8 cellular contexts compared by ENCODE assay signal in the genomic region with DNA sequence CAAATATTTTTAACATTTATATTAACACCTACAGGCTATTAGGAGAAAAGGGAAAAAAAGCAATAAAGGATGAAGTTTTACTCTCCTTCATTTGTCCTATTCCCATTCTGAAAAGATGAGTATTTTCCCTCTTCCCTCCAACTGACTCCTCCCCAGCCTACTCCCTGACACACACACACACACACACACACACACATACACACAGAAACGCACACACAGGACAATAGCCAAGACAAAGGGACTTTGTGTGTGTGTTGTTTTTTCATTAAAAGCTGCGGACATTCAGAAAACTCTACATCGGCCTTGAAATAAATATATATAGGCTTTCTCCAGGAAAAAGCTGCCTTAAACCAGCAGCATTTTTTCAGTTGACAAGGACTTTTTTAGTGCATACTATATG.
"Had no signal": no experiment of that assay in that cellular context is flagged by ENCODE, and none has a peak within 500 bp of the region (broad histone marks: within the 10 kb centered on the region; RNA-seq: fewer than 3 reads in every experiment).

No MANE protein-coding gene starts in this region.

- H3K4me1 ChIP-seq: HAP-1 had no signal

- DNase-seq: GM23248, GOT3, H7, HFFc6, IMR-90 had no signal

- H3K27ac ChIP-seq: GM23248 had no signal

- H3K4me3 ChIP-seq: GM23248, HAP-1, K562 had no signal

- ATAC-seq: HCT116, K562 had no signal

- H3K9me3 ChIP-seq: HAP-1 had no signal
